11 cellular contexts compared by ENCODE assay signal in the genomic region with DNA sequence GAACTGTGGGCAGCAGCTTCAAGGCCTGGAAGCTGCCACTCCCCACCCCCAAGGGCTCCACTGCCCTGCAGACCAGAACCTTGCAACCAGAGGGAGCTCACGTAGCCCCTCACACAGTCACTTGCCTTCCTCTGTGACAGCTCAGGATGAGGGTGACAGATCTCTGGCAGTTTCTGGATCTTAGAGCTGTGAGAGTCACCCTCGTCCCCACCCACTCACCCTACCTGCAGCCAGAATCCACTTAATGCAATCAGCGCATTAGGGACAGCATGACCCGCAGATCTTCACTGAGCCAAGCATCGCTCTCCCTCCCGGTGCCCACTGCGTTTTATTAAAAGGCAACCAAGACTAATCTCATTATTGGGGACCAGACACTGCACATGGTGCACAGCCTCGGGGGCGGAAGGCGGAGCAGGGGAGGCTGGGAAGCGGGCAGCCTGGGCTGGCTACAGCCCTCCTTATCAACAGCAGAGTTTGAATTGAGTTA. TPM values are rescaled to one million over a fixed set of nuclear protein-coding genes. Genes with fewer than 3 reads are reported as not detected.
DNase-seq lines count a peak whose midpoint lies in the region; ATAC-seq and TF ChIP-seq lines count a peak whose summit lies in the region.
"Had no signal": no experiment of that assay in that cellular context is flagged by ENCODE, and none has a peak within 500 bp of the region (broad histone marks: within the 10 kb centered on the region; RNA-seq: fewer than 3 reads in every experiment).

No MANE protein-coding gene starts in this region.

- peaks cover 44% of the 10 kb centered on the region for H3K4me1 Mint-ChIP-seq in CD14-positive monocyte

- H3K36me3 ChIP-seq in OCI-LY3 (replicated peaks; ENCODE audit: low read depth, low read length), result no peaks in the 10 kb centered on the region
- no peaks in the 10 kb centered on the region for H3K36me3 ChIP-seq in upper lobe of left lung

- H3K9me3 ChIP-seq in OCI-LY3 (ENCODE audit: insufficient read depth, low read length) (no peaks in the 10 kb centered on the region), upper lobe of left lung (no peaks in the 10 kb centered on the region)

- intact Hi-C loops in Right ventricle myocardium inferior (cut with DNase I), result no loop called here
- intact Hi-C loops in cardiac septum (cut with DNase I), result loop anchor here (2.0 to 5.0 kb wide), 2 partner anchors 36 to 105 kb away; no protein-coding TSS in a partner anchor
- intact Hi-C loops in CD14-positive monocyte (cut with micrococcal nuclease), result loop anchor here in 1 of 2 donors (10.0 kb wide), 1 partner anchor 102 kb away; no protein-coding TSS in a partner anchor

- H3K27ac ChIP-seq in OCI-LY3 (ENCODE audit: low read length), result no peak overlapping the region
- H3K27ac ChIP-seq in upper lobe of left lung, result peak overlapping the region; percentile 43 to 97 (median 78)

- H3K4me3 ChIP-seq in OCI-LY3 (ENCODE audit: low read length) (no peak overlapping the region), epithelial cell of proximal tubule (ENCODE audit: low read depth, low read length) (no peak overlapping the region), upper lobe of left lung (no peak overlapping the region)

- H3K9me3 Mint-ChIP-seq in CD14-positive monocyte, result peaks cover 0 to 3% (median 0%) of the 10 kb centered on the region in 7 donors
- H3K9me3 Mint-ChIP-seq: activated T-cell treated with anti-CD3 and anti-CD28 coated beads, Interleukin-2, amount 50 U/mL, for 4 hours had no signal

- no peak for TF ChIP-seq EP300 in upper lobe of left lung (IDR thresholded peaks at IDR 0.05)

- peak; percentile 37 for TF ChIP-seq CTCF in OCI-LY3 (IDR thresholded peaks at IDR 0.05; ENCODE audit: low read depth, low read length)
- peak; percentile 33 for TF ChIP-seq CTCF in epithelial cell of proximal tubule (conservative IDR thresholded peaks at IDR 0.05; ENCODE audit: low read depth, low read length)
- no peak for TF ChIP-seq CTCF in upper lobe of left lung (IDR thresholded peaks at IDR 0.05)
- TF ChIP-seq CTCF in CD14-positive monocyte (IDR thresholded peaks at IDR 0.05), result no peak

- H3K27me3 ChIP-seq in OCI-LY3 (ENCODE audit: low read depth, low read length) (no peaks in the 10 kb centered on the region), upper lobe of left lung (no peaks in the 10 kb centered on the region)

- H3K36me3 Mint-ChIP-seq in CD14-positive monocyte, result no peaks in the 10 kb centered on the region

- H4K20me1 ChIP-seq in OCI-LY3 (ENCODE audit: insufficient read depth, low read length), result no peaks in the 10 kb centered on the region

- H3K27ac Mint-ChIP-seq in CD14-positive monocyte, result no peak overlapping the region

- no peaks in the 10 kb centered on the region for H3K79me2 ChIP-seq in OCI-LY3 (ENCODE audit: low read length)

- no peak for DNase-seq in Right ventricle myocardium inferior (ENCODE audit: missing footprints)
- DNase-seq in cardiac septum (ENCODE audit: low spot score), result no peak
- no peak for DNase-seq in epithelial cell of proximal tubule (ENCODE audit: low read depth)
- DNase-seq in upper lobe of left lung, result no peak
- DNase-seq in CD14-positive monocyte (ENCODE audit: low spot score), result no peak
- no peak for DNase-seq in NCI-H510A (lab: John Stamatoyannopoulos, UW)
- DNase-seq: activated T-cell treated with anti-CD3 and anti-CD28 coated beads, Interleukin-2, amount 50 U/mL, for 4 hours; DMS53; RPMI8226 had no signal

- WGBS in upper lobe of left lung, 2 donors, result 85 to 86% methylated on average over 10 to 11 of the region's 11 CpGs

- ATAC-seq in Right ventricle myocardium inferior, result peak; percentile 19
- ATAC-seq in upper lobe of left lung (ENCODE audit: low FRiP score in 2 of 2), result no peak
- no peak for ATAC-seq in GM19328 (IDR thresholded peaks at IDR 0.05; ENCODE audit: unreplicated experiment)
- ATAC-seq: activated T-cell treated with anti-CD3 and anti-CD28 coated beads, Interleukin-2, amount 50 U/mL, for 4 hours had no signal

- H3K4me2 ChIP-seq in OCI-LY3 (ENCODE audit: low read length), result no peak overlapping the region

- no peak overlapping the region for H2AFZ ChIP-seq in OCI-LY3 (ENCODE audit: low read depth, low read length)

- H3K4me3 Mint-ChIP-seq in CD14-positive monocyte, result no peak overlapping the region
- H3K4me3 Mint-ChIP-seq: activated T-cell treated with anti-CD3 and anti-CD28 coated beads, Interleukin-2, amount 50 U/mL, for 4 hours had no signal

- no peak for TF ChIP-seq POLR2A in upper lobe of left lung (IDR thresholded peaks at IDR 0.05)

- H3K9ac ChIP-seq in OCI-LY3 (ENCODE audit: low read length), result no peak overlapping the region

- H3K4me1 ChIP-seq in OCI-LY3 (ENCODE audit: low read length) (peaks cover 9% of the 10 kb centered on the region), upper lobe of left lung (peaks cover 60 to 92% (median 66%) of the 10 kb centered on the region in 4 donors)

- H3K27me3 Mint-ChIP-seq in CD14-positive monocyte (ENCODE audit: low read depth in 3 of 3), result peaks cover 9 to 14% (median 11%) of the 10 kb centered on the region in 3 donors

RNA-seq across cellular contexts. Expression of gene CYB561, which starts 3.5 kb away (rescaled TPM):
- total RNA-seq in Right ventricle myocardium inferior (15.5 TPM), cardiac septum (6.8 TPM), epithelial cell of proximal tubule (16.0 and 18.0 TPM in 2 replicates), upper lobe of left lung (100 to 1,000 TPM in 1 of 6 donors, 10 to 100 TPM in 5; 53.7 to 124 (median 64.4) TPM)
- polyA plus RNA-seq in CD14-positive monocyte, result 1 to 10 TPM; 5.2 to 8.3 TPM

RNA-seq across cellular contexts. Expression of gene ACE, which starts 34.3 kb away (rescaled TPM):
- total RNA-seq in Right ventricle myocardium inferior, result 4.8 TPM
- 11.6 TPM for total RNA-seq in cardiac septum
- total RNA-seq in epithelial cell of proximal tubule, result 0.07 and 1.3 TPM in 2 replicates
- total RNA-seq in upper lobe of left lung, result 10 to 100 TPM; 21.1 to 90.6 (median 65.1) TPM
- polyA plus RNA-seq in CD14-positive monocyte, result not detected

Comparison
In these comparisons a context has a peak if more than half of its experiments do, and no peak if none do; other contexts are left out.
1. CTCF ChIP-seq: peak in OCI-LY3 (single experiment) and epithelial cell of proximal tubule (single experiment); none in upper lobe of left lung (0 of 6) and CD14-positive monocyte (single experiment).